In genomic region chr9:99811598-99812383, GRCh38 we compare ENCODE assay signal across 11 cellular contexts. TPM values are rescaled to one million over a fixed set of nuclear protein-coding genes. Genes with fewer than 3 reads are reported as not detected.
DNase-seq lines count a peak whose midpoint lies in the region; ATAC-seq, FAIRE-seq and TF ChIP-seq lines count a peak whose summit lies in the region.
"Had no signal": no experiment of that assay in that cellular context is flagged by ENCODE, and none has a peak within 500 bp of the region (broad histone marks: within the 10 kb centered on the region; RNA-seq: fewer than 3 reads in every experiment).

No MANE protein-coding gene starts in this region.

- no peaks in the 10 kb centered on the region for H3K9me3 Mint-ChIP-seq in activated CD8-positive, alpha-beta memory T cell treated with anti-CD3 and anti-CD28 coated beads, Interleukin-2, amount 10 ng/mL, durations not matched to agents 7 days and 5 days (ENCODE audit: low read depth)
- H3K9me3 Mint-ChIP-seq in stimulated activated memory B cell treated with anti-CD40 and anti-IgM and Interleukin-4, amounts not matched to agents 10 μg/mL and 1 μg/mL and 100 μg/mL, for 72 hours: no peaks in the 10 kb centered on the region

- CTCF ChIA-PET in activated CD8-positive, alpha-beta memory T cell treated with anti-CD3 and anti-CD28 coated beads, Interleukin-2, amount 10 ng/mL, durations not matched to agents 7 days and 5 days (lab: Charles Lee): interaction anchor here (0.7 to 2.0 kb wide), 7 partner anchors 7 to 628 kb away, joined by 3 to 7 read pairs (median 4); partner anchors contain the start of gene NR4A3

- H3K27me3 Mint-ChIP-seq in activated CD8-positive, alpha-beta memory T cell treated with anti-CD3 and anti-CD28 coated beads, Interleukin-2, amount 10 ng/mL, durations not matched to agents 7 days and 5 days: peaks cover 20% of the 10 kb centered on the region
- no peaks in the 10 kb centered on the region for H3K27me3 Mint-ChIP-seq in stimulated activated memory B cell treated with anti-CD40 and anti-IgM and Interleukin-4, amounts not matched to agents 10 μg/mL and 1 μg/mL and 100 μg/mL, for 72 hours

- FAIRE-seq in frontal cortex (lab: Jason Lieb, UNC): no peak

- peak; percentile 87 for ATAC-seq in activated CD8-positive, alpha-beta memory T cell treated with anti-CD3 and anti-CD28 coated beads, Interleukin-2, amount 10 ng/mL, durations not matched to agents 7 days and 5 days
- ATAC-seq in GM21786 (IDR thresholded peaks at IDR 0.05; ENCODE audit: unreplicated experiment) (peak; percentile 63), HG03469 (IDR thresholded peaks at IDR 0.05; ENCODE audit: unreplicated experiment) (peak; percentile 65), GM18505 (IDR thresholded peaks at IDR 0.05; ENCODE audit: unreplicated experiment) (no peak)
- peak; percentile 74 for ATAC-seq in stimulated activated memory B cell treated with anti-CD40 and anti-IgM and Interleukin-4, amounts not matched to agents 10 μg/mL and 1 μg/mL and 100 μg/mL, for 72 hours
- ATAC-seq: left lung, Right ventricle myocardium inferior had no signal

- TF ChIP-seq POLR2A in GM18505 (IDR thresholded peaks at IDR 0.05; ENCODE audit: borderline replicate concordance, extremely low read depth, insufficient read depth, insufficient read length): no peak

- no peak overlapping the region for H3K4me3 Mint-ChIP-seq in activated CD8-positive, alpha-beta memory T cell treated with anti-CD3 and anti-CD28 coated beads, Interleukin-2, amount 10 ng/mL, durations not matched to agents 7 days and 5 days
- no peak overlapping the region for H3K4me3 Mint-ChIP-seq in stimulated activated memory B cell treated with anti-CD40 and anti-IgM and Interleukin-4, amounts not matched to agents 10 μg/mL and 1 μg/mL and 100 μg/mL, for 72 hours

- DNase-seq in activated CD8-positive, alpha-beta memory T cell treated with anti-CD3 and anti-CD28 coated beads, Interleukin-2, amount 10 ng/mL, durations not matched to agents 7 days and 5 days: peak; percentile 51
- DNase-seq in activated CD8-positive, alpha-beta memory T cell treated with anti-CD3 and anti-CD28 coated beads, Interleukin-2, amount 50 U/mL, for 4 hours: no peak
- DNase-seq in NCI-H774 (lab: John Stamatoyannopoulos, UW) (no peak), frontal cortex (ENCODE audit: low spot score in 2 of 2) (no peak)
- DNase-seq: left lung; stimulated activated CD4-positive, alpha-beta T cell treated with anti-CD3 and anti-CD28 coated beads, Interleukin-12 subunit alpha, Interleukin-12 subunit beta, amount 100 ng/mL, for 4 hours had no signal

- peaks cover 3% of the 10 kb centered on the region for H3K36me3 Mint-ChIP-seq in activated CD8-positive, alpha-beta memory T cell treated with anti-CD3 and anti-CD28 coated beads, Interleukin-2, amount 10 ng/mL, durations not matched to agents 7 days and 5 days
- H3K36me3 Mint-ChIP-seq in stimulated activated memory B cell treated with anti-CD40 and anti-IgM and Interleukin-4, amounts not matched to agents 10 μg/mL and 1 μg/mL and 100 μg/mL, for 72 hours: peaks cover 30% of the 10 kb centered on the region

- H3K4me1 Mint-ChIP-seq in activated CD8-positive, alpha-beta memory T cell treated with anti-CD3 and anti-CD28 coated beads, Interleukin-2, amount 10 ng/mL, durations not matched to agents 7 days and 5 days: peaks cover 40% of the 10 kb centered on the region
- H3K4me1 Mint-ChIP-seq in stimulated activated memory B cell treated with anti-CD40 and anti-IgM and Interleukin-4, amounts not matched to agents 10 μg/mL and 1 μg/mL and 100 μg/mL, for 72 hours: peaks cover 50% of the 10 kb centered on the region

- peak overlapping the region; percentile 22 for H3K27ac Mint-ChIP-seq in activated CD8-positive, alpha-beta memory T cell treated with anti-CD3 and anti-CD28 coated beads, Interleukin-2, amount 10 ng/mL, durations not matched to agents 7 days and 5 days
- H3K27ac Mint-ChIP-seq in stimulated activated memory B cell treated with anti-CD40 and anti-IgM and Interleukin-4, amounts not matched to agents 10 μg/mL and 1 μg/mL and 100 μg/mL, for 72 hours: peak overlapping the region; percentile 68

RNA-seq across cellular contexts. Expression of gene NR4A3, which starts 9.9 kb away (rescaled TPM):
- 10 to 100 TPM in 1 of 2 experiments, 1 to 10 TPM in 1; 3.6 to 20.4 TPM for total RNA-seq in activated CD8-positive, alpha-beta memory T cell treated with anti-CD3 and anti-CD28 coated beads, Interleukin-2, amount 10 ng/mL, durations not matched to agents 7 days and 5 days
- 3.7 TPM for total RNA-seq in frontal cortex
